Comparison of ENCODE assay signal across 13 cellular contexts in the genomic region with DNA sequence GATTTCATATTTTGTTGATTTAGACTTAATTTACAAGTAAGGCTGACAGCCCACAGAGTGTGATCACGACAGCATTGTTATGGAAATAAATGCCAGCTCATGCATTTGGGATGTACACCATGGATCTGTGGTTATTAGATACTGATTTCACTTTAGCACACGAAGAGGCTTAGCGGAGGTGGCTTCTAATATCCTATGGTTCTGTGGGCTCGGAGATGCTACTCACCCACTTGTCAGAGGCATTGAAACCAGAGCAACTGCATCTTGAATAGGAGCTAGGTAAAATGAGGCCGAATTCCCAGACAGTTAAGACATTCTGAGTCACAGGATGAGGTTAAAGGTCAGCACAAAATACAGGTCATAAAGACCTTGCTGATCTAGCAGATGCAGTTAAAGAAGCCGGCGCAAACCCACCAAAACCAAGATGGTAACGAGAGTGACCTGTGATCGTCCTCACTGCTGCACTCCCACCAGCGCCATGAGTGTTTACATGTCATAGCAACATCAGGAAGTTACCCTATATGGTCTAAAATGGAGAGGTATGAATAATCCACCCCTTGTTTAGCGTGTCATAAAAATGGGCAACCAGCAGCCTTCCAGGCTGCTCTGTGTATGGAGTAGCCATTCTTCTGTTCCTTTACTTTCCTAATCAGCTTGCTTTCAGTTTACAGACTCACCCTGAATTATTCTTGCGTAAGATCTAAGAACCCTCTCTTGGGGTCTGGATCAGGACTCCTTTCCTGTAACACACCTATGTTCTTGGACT.
A peak's percentile ranks its signal among the peaks of the same experiment; 100 is the strongest.
DNase-seq lines count a peak whose midpoint lies in the region; ATAC-seq and TF ChIP-seq lines count a peak whose summit lies in the region.
"Had no signal": no experiment of that assay in that cellular context is flagged by ENCODE, and none has a peak within 500 bp of the region (broad histone marks: within the 10 kb centered on the region; RNA-seq: fewer than 3 reads in every experiment).

No MANE protein-coding gene starts in this region.

- H3K4me1 Mint-ChIP-seq in activated T-helper 17 cell treated with anti-CD3 and anti-CD28 coated beads, Interleukin-2, amount 50 U/mL, for 72 hours = peaks cover 5% of the 10 kb centered on the region

- TF ChIP-seq CTCF in HFF-Myc (IDR thresholded peaks at IDR 0.05; ENCODE audit: low read depth, low read length, missing control alignments) = no peak

- no peaks in the 10 kb centered on the region for H3K27me3 Mint-ChIP-seq in activated T-helper 17 cell treated with anti-CD3 and anti-CD28 coated beads, Interleukin-2, amount 50 U/mL, for 72 hours
- H3K27me3 Mint-ChIP-seq: dendritic cell treated with granulocyte-macrophage colony-stimulating factor and Interleukin-4, amounts not matched to agents 40 ng/mL and 50 ng/mL, for 4 days had no signal

- ATAC-seq in activated T-helper 17 cell treated with anti-CD3 and anti-CD28 coated beads, Interleukin-2, amount 50 U/mL, for 72 hours (replicated peaks) = peak; percentile 58
- no peak for ATAC-seq in HG02798 (IDR thresholded peaks at IDR 0.05; ENCODE audit: poor library complexity, unreplicated experiment)

- H3K9me3 Mint-ChIP-seq in activated T-helper 17 cell treated with anti-CD3 and anti-CD28 coated beads, Interleukin-2, amount 50 U/mL, for 72 hours = no peaks in the 10 kb centered on the region
- H3K9me3 Mint-ChIP-seq: dendritic cell treated with granulocyte-macrophage colony-stimulating factor and Interleukin-4, amounts not matched to agents 40 ng/mL and 50 ng/mL, for 4 days had no signal

- H3K36me3 Mint-ChIP-seq in activated T-helper 17 cell treated with anti-CD3 and anti-CD28 coated beads, Interleukin-2, amount 50 U/mL, for 72 hours (ENCODE audit: low read depth) = peaks cover 5% of the 10 kb centered on the region

- no peak overlapping the region for H3K27ac Mint-ChIP-seq in activated T-helper 17 cell treated with anti-CD3 and anti-CD28 coated beads, Interleukin-2, amount 50 U/mL, for 72 hours
- H3K27ac Mint-ChIP-seq: dendritic cell treated with granulocyte-macrophage colony-stimulating factor and Interleukin-4, amounts not matched to agents 40 ng/mL and 50 ng/mL, for 4 days had no signal

- no peak overlapping the region for H3K4me3 Mint-ChIP-seq in activated T-helper 17 cell treated with anti-CD3 and anti-CD28 coated beads, Interleukin-2, amount 50 U/mL, for 72 hours
- H3K4me3 Mint-ChIP-seq: dendritic cell treated with granulocyte-macrophage colony-stimulating factor and Interleukin-4, amounts not matched to agents 40 ng/mL and 50 ng/mL, for 4 days had no signal

- peak overlapping the region; percentile 11 for H3K4me3 ChIP-seq in HFF-Myc (replicated peaks; ENCODE audit: low read depth, low read length)
- H3K4me3 ChIP-seq: transverse colon had no signal

- peak; percentile 77 for DNase-seq in A172 (ENCODE audit: low spot score)
- peak; percentile 73 for DNase-seq in HFF-Myc (ENCODE audit: extremely low read depth, low read depth)
- DNase-seq in iris pigment epithelial cell (ENCODE audit: low read depth) = peak; percentile 95
- no peak for DNase-seq in cerebellar nuclear complex (lab: John Stamatoyannopoulos, UW)
- DNase-seq in amniotic stem cell (lab: John Stamatoyannopoulos, UW) = no peak
- DNase-seq in GM19240 (ENCODE audit: insufficient read length, low spot score) = no peak
- DNase-seq: AML-193, NCI-H69, nucleus accumbens, transverse colon had no signal

Comparison
In these comparisons a context has a peak if more than half of its experiments do, and no peak if none do; other contexts are left out.
1. DNase-seq: peak in A172 (single experiment), HFF-Myc (single experiment) and iris pigment epithelial cell (single experiment); none in cerebellar nuclear complex (0 of 2), amniotic stem cell (single experiment) and GM19240 (single experiment).